In genomic region chr10:92218569-92218968, GRCh38 we compare ENCODE assay signal across 10 cellular contexts.
"Had no signal": no experiment of that assay in that cellular context is flagged by ENCODE, and none has a peak within 500 bp of the region (broad histone marks: within the 10 kb centered on the region; RNA-seq: fewer than 3 reads in every experiment).

No MANE protein-coding gene starts in this region.

- ATAC-seq: HCT116, HepG2 had no signal

- DNase-seq: GOT3, H7, HFFc6, KBM-7 had no signal

- H3K4me2 ChIP-seq: KMS-11 had no signal

- H3K4me1 ChIP-seq: HAP-1 had no signal

- H3K9me3 ChIP-seq: HAP-1 had no signal

- H3K4me3 Mint-ChIP-seq: HFFc6, IgD-negative memory B cell had no signal

- H3K27me3 Mint-ChIP-seq: IgD-negative memory B cell had no signal

- H3K4me3 ChIP-seq: HAP-1 had no signal

- H3K27ac ChIP-seq: HL-60, KMS-11 had no signal

- H3K36me3 ChIP-seq: HAP-1 had no signal

- H3K36me3 Mint-ChIP-seq: IgD-negative memory B cell had no signal

- FAIRE-seq: HepG2 had no signal

- H3K27ac Mint-ChIP-seq: HFFc6, IgD-negative memory B cell had no signal

- H3K9ac ChIP-seq: KMS-11 had no signal

- H3K9me3 Mint-ChIP-seq: HFFc6, IgD-negative memory B cell had no signal
